16 cellular contexts compared by ENCODE assay signal in genomic region chr14:68667313-68667791, GRCh38.
DNase-seq lines count a peak whose midpoint lies in the region; ATAC-seq, FAIRE-seq and TF ChIP-seq lines count a peak whose summit lies in the region.
"Had no signal": no experiment of that assay in that cellular context is flagged by ENCODE, and none has a peak within 500 bp of the region (broad histone marks: within the 10 kb centered on the region; RNA-seq: fewer than 3 reads in every experiment).

No MANE protein-coding gene starts in this region.

- CTCF ChIA-PET in HEK293 (lab: Yijun Ruan, JAX): no interaction called here

- peak overlapping the region; percentile 17 for H3K27ac Mint-ChIP-seq in central memory CD8-positive, alpha-beta T cell (ENCODE audit: low read depth)
- H3K27ac Mint-ChIP-seq: activated naive CD4-positive, alpha-beta T cell treated with anti-CD3 and anti-CD28 coated beads, Interleukin-2, amount 50 U/mL, for 72 hours; progenitor cell of endocrine pancreas had no signal

- H3K4me1 ChIP-seq in HEK293 (ENCODE audit: control insufficient read depth, insufficient read depth, low read length): no peaks in the 10 kb centered on the region
- H3K4me1 ChIP-seq in mucosa of rectum (ENCODE audit: control insufficient read depth in 2 of 2, insufficient read depth in 2 of 2, low read length in 2 of 2): peaks cover 2 to 4% of the 10 kb centered on the region in 2 donors
- peaks cover 8 to 80% (median 72%) of the 10 kb centered on the region in 5 donors for H3K4me1 ChIP-seq in subcutaneous abdominal adipose tissue (ENCODE audit: control insufficient read depth in 5 of 5, insufficient read depth in 5 of 5, low read length in 5 of 5)
- H3K4me1 ChIP-seq in small intestine (ENCODE audit: control insufficient read depth in 2 of 2, insufficient read depth in 1 of 2, low read depth in 1 of 2, low read length in 1 of 2): peaks cover 0 to 6% of the 10 kb centered on the region in 2 donors
- H3K4me1 ChIP-seq: foreskin keratinocyte had no signal

- H3K36me3 ChIP-seq in HEK293 (ENCODE audit: control insufficient read depth in 2 of 2, insufficient read depth in 1 of 2, low read length in 2 of 2) (no peaks in the 10 kb centered on the region), mucosa of rectum (ENCODE audit: control insufficient read depth in 2 of 2, insufficient read depth in 2 of 2, low read length in 2 of 2) (no peaks in the 10 kb centered on the region), subcutaneous abdominal adipose tissue (ENCODE audit: control insufficient read depth in 5 of 5, insufficient read depth in 5 of 5, low read length in 5 of 5) (no peaks in the 10 kb centered on the region), small intestine (ENCODE audit: control insufficient read depth in 2 of 2, insufficient read depth in 2 of 2, low read length in 2 of 2) (no peaks in the 10 kb centered on the region)

- H3K9me3 ChIP-seq in HEK293 (ENCODE audit: control insufficient read depth, insufficient read depth, low read depth, low read length) (no peaks in the 10 kb centered on the region), mucosa of rectum (ENCODE audit: control insufficient read depth in 2 of 2, low read length in 2 of 2) (no peaks in the 10 kb centered on the region), subcutaneous abdominal adipose tissue (ENCODE audit: control insufficient read depth in 5 of 5, low read length in 5 of 5) (no peaks in the 10 kb centered on the region), small intestine (ENCODE audit: control insufficient read depth, low read depth) (no peaks in the 10 kb centered on the region)
- H3K9me3 ChIP-seq: mucosa of descending colon had no signal

- no peak overlapping the region for H3K4me3 Mint-ChIP-seq in central memory CD8-positive, alpha-beta T cell
- H3K4me3 Mint-ChIP-seq: CD8-positive, alpha-beta memory T cell; dendritic cell treated with granulocyte-macrophage colony-stimulating factor and Interleukin-4, amounts not matched to agents 40 ng/mL and 50 ng/mL, for 4 days had no signal

- peaks cover 5% of the 10 kb centered on the region for H3K9me3 Mint-ChIP-seq in central memory CD8-positive, alpha-beta T cell
- H3K9me3 Mint-ChIP-seq: dendritic cell treated with granulocyte-macrophage colony-stimulating factor and Interleukin-4, amounts not matched to agents 40 ng/mL and 50 ng/mL, for 4 days had no signal

- H3K27ac ChIP-seq in HEK293 (ENCODE audit: extremely low read depth, low read depth, low read length) (no peak overlapping the region), mucosa of rectum (ENCODE audit: low read depth in 2 of 2, low read length in 2 of 2) (peak overlapping the region; percentile 9 to 45), subcutaneous abdominal adipose tissue (ENCODE audit: low read depth, low read length) (peak overlapping the region; percentile 25), small intestine (ENCODE audit: low read depth in 1 of 2, low read length in 1 of 2) (no peak overlapping the region)
- H3K27ac ChIP-seq: foreskin keratinocyte had no signal

- TF ChIP-seq CTCF in HEK293 (tag by site-specific recombination; IDR thresholded peaks at IDR 0.05): no peak

- H3K4me1 Mint-ChIP-seq in central memory CD8-positive, alpha-beta T cell: peaks cover 39% of the 10 kb centered on the region

- FAIRE-seq in small intestine (lab: Jason Lieb, UNC): no peak

- H3K27me3 ChIP-seq in mucosa of rectum (ENCODE audit: control insufficient read depth in 2 of 2, insufficient read depth in 2 of 2, low read length in 2 of 2): no peaks in the 10 kb centered on the region
- H3K27me3 ChIP-seq in subcutaneous abdominal adipose tissue (ENCODE audit: control insufficient read depth in 5 of 5, insufficient read depth in 4 of 5, low read length in 5 of 5): no peaks in the 10 kb centered on the region
- H3K27me3 ChIP-seq in small intestine (ENCODE audit: control insufficient read depth in 2 of 2, insufficient read depth in 2 of 2, low read length in 2 of 2): no peaks in the 10 kb centered on the region
- H3K27me3 ChIP-seq: foreskin keratinocyte had no signal

- no peak for ATAC-seq in central memory CD8-positive, alpha-beta T cell (replicated peaks; ENCODE audit: extremely low read depth, poor library complexity, severe bottlenecking)
- ATAC-seq: activated naive CD4-positive, alpha-beta T cell treated with anti-CD3 and anti-CD28 coated beads, Interleukin-2, amount 50 U/mL, for 72 hours; foreskin keratinocyte; mucosa of descending colon had no signal

- no peaks in the 10 kb centered on the region for H3K27me3 Mint-ChIP-seq in central memory CD8-positive, alpha-beta T cell
- H3K27me3 Mint-ChIP-seq: CD8-positive, alpha-beta memory T cell; progenitor cell of endocrine pancreas had no signal

- no peak for DNase-seq in central memory CD8-positive, alpha-beta T cell (ENCODE audit: low spot score in 2 of 2)
- no peak for DNase-seq in activated CD4-positive, alpha-beta T cell treated with anti-CD3 and anti-CD28 coated beads for 4 hours
- DNase-seq in NCI-H69 (lab: John Stamatoyannopoulos, UW) (no peak), small intestine (no peak)
- DNase-seq: CD8-positive, alpha-beta memory T cell; foreskin keratinocyte; GF-D8; mucosa of descending colon; NCI-H446 treated with DMSO at 0.1 percent for 48 hours; stimulated activated CD4-positive, alpha-beta T cell treated with anti-CD3 and anti-CD28 coated beads, Interleukin-2, amount 100 ng/mL, for 48 hours had no signal

- POLR2A ChIA-PET in HEK293 (lab: Yijun Ruan, JAX): no interaction called here

- H3K4me3 ChIP-seq in HEK293 (ENCODE audit: low read depth, low read length): no peak overlapping the region
- H3K4me3 ChIP-seq in mucosa of rectum (ENCODE audit: low read length in 2 of 2): no peak overlapping the region
- no peak overlapping the region for H3K4me3 ChIP-seq in subcutaneous abdominal adipose tissue (ENCODE audit: low read depth in 1 of 5, low read length in 5 of 5)
- H3K4me3 ChIP-seq in small intestine (ENCODE audit: low read depth in 1 of 2, low read length in 2 of 2): no peak overlapping the region
- H3K4me3 ChIP-seq: mucosa of descending colon had no signal

- no peak overlapping the region for H3K9ac ChIP-seq in mucosa of rectum (ENCODE audit: low read depth in 1 of 2, low read length in 2 of 2)
- no peak overlapping the region for H3K9ac ChIP-seq in subcutaneous abdominal adipose tissue (ENCODE audit: low read length in 5 of 5)

- H3K36me3 Mint-ChIP-seq in central memory CD8-positive, alpha-beta T cell (ENCODE audit: insufficient read depth): peaks cover 5% of the 10 kb centered on the region
- H3K36me3 Mint-ChIP-seq: activated naive CD4-positive, alpha-beta T cell treated with anti-CD3 and anti-CD28 coated beads, Interleukin-2, amount 50 U/mL, for 72 hours had no signal

TF ChIP-seq in HEK293, 187 proteins besides CTCF, POLR2A, EP300 and RAD21:
- TF ChIP-seq ZNF10 (tag by site-specific recombination; IDR thresholded peaks at IDR 0.05): peak; percentile 54; the same call in 1 of the 2 replicates
- TF ChIP-seq ZNF548 (tag by site-specific recombination; IDR thresholded peaks at IDR 0.05): no peak
- TF ChIP-seq ZBTB1 (tag by site-specific recombination; IDR thresholded peaks at IDR 0.05): no peak

Comparison
In these comparisons a context has a peak if more than half of its experiments do, and no peak if none do; other contexts are left out.
1. H3K27ac ChIP-seq: peak in mucosa of rectum (2 of 2) and subcutaneous abdominal adipose tissue (single experiment); none in HEK293 (single experiment) and small intestine (0 of 2).